ENCODE assay signal across 8 cellular contexts in the genomic region with DNA sequence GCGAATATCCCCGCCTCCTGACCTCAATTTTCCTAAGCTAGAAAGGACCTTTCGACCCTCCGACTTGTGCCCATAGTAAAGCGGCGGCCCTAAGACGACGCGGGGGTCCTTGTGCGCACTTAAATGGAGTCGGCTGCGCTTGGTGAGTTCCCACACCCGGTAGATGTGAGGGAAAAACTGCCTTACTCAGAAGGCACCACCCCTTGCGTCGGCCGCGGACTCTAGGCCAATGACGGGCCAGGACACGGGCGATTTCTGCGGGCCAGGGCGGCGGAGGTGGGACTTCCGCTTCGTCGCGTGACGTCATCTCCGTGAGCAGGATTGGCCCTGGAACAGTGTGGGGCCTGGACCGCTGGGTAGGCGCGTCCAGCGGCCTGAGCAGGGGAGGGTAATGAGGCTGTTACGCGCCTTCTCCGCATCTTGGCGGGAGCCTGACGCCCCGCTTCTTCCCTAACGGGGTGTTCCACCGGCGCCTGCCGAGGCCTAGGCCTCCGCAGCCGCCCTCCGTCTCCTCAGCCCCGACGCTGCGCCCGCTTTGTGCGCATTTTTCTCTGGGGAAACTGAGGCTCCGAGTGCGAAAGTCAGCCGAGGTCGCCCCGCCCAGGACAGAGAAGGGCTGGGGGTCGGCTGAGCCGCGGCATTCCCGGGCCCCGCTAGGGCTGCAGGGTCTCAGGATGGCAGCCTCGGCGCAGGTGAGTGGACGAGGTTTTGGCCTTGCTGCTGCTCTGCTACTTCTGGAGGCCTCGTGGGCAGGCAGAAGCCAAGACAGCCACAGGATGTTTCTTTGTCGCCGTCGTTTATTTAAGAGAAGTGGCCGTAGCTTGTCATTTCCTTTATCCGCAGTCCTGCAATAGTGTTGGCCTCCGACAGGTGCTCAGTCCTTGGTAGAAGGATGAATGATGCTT. TPM values are rescaled to one million over a fixed set of nuclear protein-coding genes. Genes with fewer than 3 reads are reported as not detected.
DNase-seq lines count a peak whose midpoint lies in the region; ATAC-seq and TF ChIP-seq lines count a peak whose summit lies in the region.

A gene (plus strand): TSS at position 293 of the 905 bp plus-strand sequence. CDS start 382 bp downstream, at position 675.

- peak within 1 kb of the TSS; percentile 92 for H3K4me3 Mint-ChIP-seq in central memory CD8-positive, alpha-beta T cell

- peaks cover 0 to 27% (median 22%) of the 10 kb centered on the region in 6 donors for H3K36me3 ChIP-seq in spleen

- peak within 1 kb of the TSS; percentile 97 for H3K27ac Mint-ChIP-seq in central memory CD8-positive, alpha-beta T cell (ENCODE audit: low read depth)

- 0 to 2% (median 1%) methylated on average over 35 to 71 of the region's 71 CpGs for WGBS in spleen, 5 donors

- H3K27me3 ChIP-seq in spleen (replicated peaks in 1 of 7), result peaks cover 0 to 19% (median 6%) of the 10 kb centered on the region in 7 donors

- peaks cover 4% of the 10 kb centered on the region for H3K9me3 Mint-ChIP-seq in central memory CD8-positive, alpha-beta T cell

- intact Hi-C loops in spleen (cut with DNase I; ENCODE audit: low total_unique reads), result no loop called here

- H3K4me3 ChIP-seq in spleen, result peak within 1 kb of the TSS; percentile 59 to 82 (median 73)

- ATAC-seq in GM19023 (IDR thresholded peaks at IDR 0.05; ENCODE audit: unreplicated experiment), result peak; percentile 98
- peak; percentile 98 for ATAC-seq in HG03196 (IDR thresholded peaks at IDR 0.05; ENCODE audit: unreplicated experiment)
- ATAC-seq in central memory CD8-positive, alpha-beta T cell (replicated peaks; ENCODE audit: extremely low read depth, poor library complexity, severe bottlenecking), result peak; percentile 99

- peaks cover 0 to 27% (median 10%) of the 10 kb centered on the region in 8 donors for H3K9me3 ChIP-seq in spleen

- peaks cover 28% of the 10 kb centered on the region for H3K27me3 Mint-ChIP-seq in central memory CD8-positive, alpha-beta T cell

- H3K4me1 Mint-ChIP-seq in central memory CD8-positive, alpha-beta T cell, result peaks cover 31% of the 10 kb centered on the region

- peak within 1 kb of the TSS; percentile 78 to 90 (median 87) for H3K27ac ChIP-seq in spleen

- H3K36me3 Mint-ChIP-seq in central memory CD8-positive, alpha-beta T cell (ENCODE audit: insufficient read depth), result peaks cover 32% of the 10 kb centered on the region

- DNase-seq in AG09319 (ENCODE audit: extremely low read depth, low read depth), result peak; percentile 85
- peak; percentile 93 for DNase-seq in NCI-H345 (lab: John Stamatoyannopoulos, UW)
- peak; percentile 74 to 80 (median 78) for DNase-seq in activated CD4-positive, CD25-positive, alpha-beta regulatory T cell (lab: John Stamatoyannopoulos, UW)
- peak; percentile 82 to 90 for DNase-seq in central memory CD8-positive, alpha-beta T cell (ENCODE audit: low spot score in 2 of 2)
- DNase-seq in iris pigment epithelial cell (ENCODE audit: low read depth), result peak; percentile 98
- peak; percentile 98 for DNase-seq in spleen

- TF ChIP-seq POLR2A in spleen (IDR thresholded peaks at IDR 0.05), result peak in 2 of 3 donors; percentile 2 to 7

- H3K4me1 ChIP-seq in spleen, result peaks cover 17 to 32% (median 24%) of the 10 kb centered on the region in 6 donors

- TF ChIP-seq CTCF in AG09319 (IDR thresholded peaks at IDR 0.05; ENCODE audit: low read depth, low read length) (no peak; the same call in 1 of the 2 replicates), spleen (IDR thresholded peaks at IDR 0.05 in 8 of 11, conservative IDR thresholded peaks at IDR 0.05 in 3 of 11) (peak in 2 of 11 experiments; percentile 11 to 14)

RNA-seq across cellular contexts. Expression of the gene that starts here (rescaled TPM):
- 10 to 100 TPM in 6 of 7 donors, 1 to 10 TPM in 1; 9.7 to 16.9 (median 13.0) TPM for total RNA-seq in spleen
- polyA plus RNA-seq in spleen, result 1 to 10 TPM; 1.6 to 2.4 (median 1.7) TPM

Comparison
In these comparisons a context has a peak if more than half of its experiments do, and no peak if none do; other contexts are left out.
1. Peak in every context shown above with its lines: DNase-seq, ATAC-seq, H3K4me3 ChIP-seq and H3K27ac ChIP-seq.